26 cellular contexts compared by ENCODE assay signal in the genomic region with DNA sequence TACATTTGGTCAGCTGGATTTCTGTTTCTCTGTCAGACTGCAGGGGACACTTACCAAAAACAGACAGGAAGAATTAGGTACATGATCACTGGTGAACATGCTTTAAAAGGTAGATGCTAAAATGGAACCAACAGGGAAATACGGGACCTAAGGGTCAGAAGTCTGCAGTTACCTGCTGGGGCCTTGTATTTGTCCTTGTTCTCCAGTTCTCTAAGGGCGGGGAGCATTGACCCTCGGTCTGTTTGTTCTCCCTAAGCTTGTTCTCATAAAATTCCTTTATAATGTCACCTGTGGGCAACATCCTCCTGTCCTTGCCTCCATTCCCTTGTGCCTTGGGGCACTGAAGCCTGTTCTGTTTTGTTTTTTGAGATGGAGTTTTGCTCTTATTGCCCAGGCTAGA. TPM values are rescaled to one million over a fixed set of nuclear protein-coding genes. Genes with fewer than 3 reads are reported as not detected.
"Had no signal": no experiment of that assay in that cellular context is flagged by ENCODE, and none has a peak within 500 bp of the region (broad histone marks: within the 10 kb centered on the region; RNA-seq: fewer than 3 reads in every experiment).

No MANE protein-coding gene starts in this region.

- ATAC-seq: activated naive CD4-positive, alpha-beta T cell treated with anti-CD3 and anti-CD28 coated beads, Interleukin-2, amount 50 U/mL, for 72 hours; activated naive CD8-positive, alpha-beta T cell treated with anti-CD3 and anti-CD28 coated beads, Interleukin-2, amount 50 U/mL, for 24 hours; activated T-cell treated with anti-CD3 and anti-CD28 coated beads, Interleukin-2, amount 50 U/mL, for 4 hours; body of pancreas; SK-N-SH treated with all-trans-retinoic acid at 6 μM for 48 hours had no signal

- H3K36me3 ChIP-seq: ascending aorta, MG63, Peyer's patch, SJSA1 had no signal

- DNase-seq: activated CD4-positive, alpha-beta memory T cell treated with anti-CD3 and anti-CD28 coated beads for 36 hours; activated CD4-positive, alpha-beta T cell treated with anti-CD3 and anti-CD28 coated beads, Interleukin-2, amount 10 ng/mL, durations not matched to agents 7 days and 5 days; activated CD4-positive, CD25-positive, alpha-beta regulatory T cell; activated effector memory CD4-positive, alpha-beta T cell treated with anti-CD3 and anti-CD28 coated beads, Interleukin-2, amount 50 U/mL, for 16 hours; activated naive CD4-positive, alpha-beta T cell treated with Interleukin-2 at 50 U/mL for 16 hours; activated naive CD8-positive, alpha-beta T cell treated with anti-CD3 and anti-CD28 coated beads, Interleukin-2, amount 50 U/mL, for 24 hours; activated T-cell treated with anti-CD3 and anti-CD28 coated beads, Interleukin-2, amount 50 U/mL, for 4 hours; amniotic stem cell; body of pancreas; MG63; MV-4-11; NCI-H1092 treated with DMSO at 0.1 percent for 48 hours; NCI-H1417 treated with DMSO at 0.1 percent for 48 hours; NCI-H1694; NCI-H2029; NCI-H345; NCI-H510A; NCI-H526 treated with DMSO at 0.1 percent for 48 hours; Peyer's patch; SHP77; SW 1271 had no signal

- H3K27ac ChIP-seq: ascending aorta, body of pancreas, Peyer's patch, SJSA1 had no signal

- H3K4me3 ChIP-seq: ascending aorta, body of pancreas, MG63, Peyer's patch, SJSA1 had no signal

- H3K9me3 ChIP-seq: ascending aorta, body of pancreas, MG63, Peyer's patch, SJSA1 had no signal

- H3K4me1 ChIP-seq: ascending aorta, body of pancreas, Peyer's patch had no signal

RNA-seq across cellular contexts. Expression of gene MSMB, which starts 29.8 kb away (rescaled TPM):
- total RNA-seq: activated CD4-positive, alpha-beta memory T cell treated with anti-CD3 and anti-CD28 coated beads for 36 hours; activated CD4-positive, alpha-beta T cell treated with anti-CD3 and anti-CD28 coated beads, Interleukin-2, amount 10 ng/mL, durations not matched to agents 7 days and 5 days; activated naive CD4-positive, alpha-beta T cell treated with anti-CD3 and anti-CD28 coated beads, Interleukin-2, amount 50 U/mL, for 72 hours; activated T-cell treated with anti-CD3 and anti-CD28 coated beads, Interleukin-2, amount 50 U/mL, for 4 hours; ascending aorta; body of pancreas; Peyer's patch; SJSA1; T-helper 1 cell treated with Interleukin-12 subunit alpha and Interleukin-12 subunit beta and Interleukin-4 antibody, amounts not matched to agents 30 ng/mL and 1 ng/mL, for 36 hours had no signal
